15 cellular contexts compared by ENCODE assay signal in the genomic region with DNA sequence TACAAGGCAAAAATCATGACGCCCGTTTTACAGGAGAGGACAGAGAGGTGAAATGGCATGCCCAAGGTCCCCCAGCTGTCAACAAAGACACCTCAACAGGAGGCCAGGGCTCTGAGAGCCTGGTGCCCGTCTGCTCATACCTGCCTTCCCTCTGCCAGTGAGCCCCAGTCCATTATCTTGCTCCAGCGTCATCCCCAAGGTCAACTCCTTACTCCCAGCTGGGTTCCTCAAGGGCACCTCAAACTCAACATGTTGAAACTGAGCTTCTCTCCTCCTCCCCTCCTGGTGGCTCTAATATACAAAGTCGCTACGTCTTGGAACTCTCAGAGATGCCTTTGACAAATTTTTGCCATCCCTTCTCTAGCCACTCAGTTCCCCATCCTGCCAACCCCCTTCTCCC. TPM values are rescaled to one million over a fixed set of nuclear protein-coding genes. Genes with fewer than 3 reads are reported as not detected.
A peak's percentile ranks its signal among the peaks of the same experiment; 100 is the strongest.
DNase-seq lines count a peak whose midpoint lies in the region; ATAC-seq and TF ChIP-seq lines count a peak whose summit lies in the region.
"Had no signal": no experiment of that assay in that cellular context is flagged by ENCODE, and none has a peak within 500 bp of the region (broad histone marks: within the 10 kb centered on the region; RNA-seq: fewer than 3 reads in every experiment).

No MANE protein-coding gene starts in this region.

- TF ChIP-seq CTCF in left ventricle myocardium inferior (IDR thresholded peaks at IDR 0.05; ENCODE audit: borderline replicate concordance) (no peak), tibial nerve (IDR thresholded peaks at IDR 0.05) (no peak)

- peak overlapping the region; percentile 60 to 95 (median 79) for H3K4me3 ChIP-seq in skeletal muscle tissue (ENCODE audit: low read length in 3 of 3)
- H3K4me3 ChIP-seq in left ventricle myocardium inferior, result no peak overlapping the region
- no peak overlapping the region for H3K4me3 ChIP-seq in tibial nerve
- H3K4me3 ChIP-seq: thyroid gland had no signal

- no peak for TF ChIP-seq POLR2A in tibial nerve (IDR thresholded peaks at IDR 0.05)

- H3K27me3 ChIP-seq in skeletal muscle tissue (ENCODE audit: control insufficient read depth in 3 of 3, insufficient read depth in 3 of 3, low read length in 3 of 3) (no peaks in the 10 kb centered on the region), left ventricle myocardium inferior (ENCODE audit: low read depth) (no peaks in the 10 kb centered on the region), tibial nerve (no peaks in the 10 kb centered on the region)
- H3K27me3 ChIP-seq: heart left ventricle, thyroid gland had no signal

- peaks cover 56 to 70% (median 60%) of the 10 kb centered on the region in 3 donors for H3K4me1 ChIP-seq in skeletal muscle tissue (ENCODE audit: control insufficient read depth in 3 of 3, insufficient read depth in 3 of 3, low read length in 3 of 3)
- peaks cover 58% of the 10 kb centered on the region for H3K4me1 ChIP-seq in left ventricle myocardium inferior
- peaks cover 0 to 57% (median 44%) of the 10 kb centered on the region in 4 donors for H3K4me1 ChIP-seq in tibial nerve

- intact Hi-C loops in activated CD4-positive, alpha-beta T cell treated with anti-CD3 and anti-CD28 coated beads, Interleukin-2, amount 10 ng/mL, durations not matched to agents 24 days and 14 days (cut with micrococcal nuclease), result no loop called here
- intact Hi-C loops in activated CD4-positive, alpha-beta memory T cell treated with anti-CD3 and anti-CD28 coated beads for 36 hours (cut with micrococcal nuclease), result no loop called here
- intact Hi-C loops in left ventricle myocardium inferior (cut with micrococcal nuclease), result no loop called here

- H3K27ac ChIP-seq in skeletal muscle tissue (ENCODE audit: low read depth, low read length) (peak overlapping the region; percentile 21), left ventricle myocardium inferior (replicated peaks) (no peak overlapping the region), tibial nerve (no peak overlapping the region)
- H3K27ac ChIP-seq: epithelial cell of prostate, thyroid gland had no signal

- H3K27me3 Mint-ChIP-seq in activated CD4-positive, alpha-beta T cell treated with anti-CD3 and anti-CD28 coated beads, Interleukin-2, amount 10 ng/mL, durations not matched to agents 24 days and 14 days, result no peaks in the 10 kb centered on the region
- H3K27me3 Mint-ChIP-seq in activated CD4-positive, alpha-beta memory T cell treated with anti-CD3 and anti-CD28 coated beads for 36 hours, result no peaks in the 10 kb centered on the region
- H3K27me3 Mint-ChIP-seq in effector memory CD8-positive, alpha-beta T cell, result no peaks in the 10 kb centered on the region

- peak overlapping the region; percentile 4 to 61 (median 33) for H3K9ac ChIP-seq in skeletal muscle tissue (ENCODE audit: low read depth in 1 of 3, low read length in 3 of 3)

- ATAC-seq in effector memory CD8-positive, alpha-beta T cell (replicated peaks), result no peak
- ATAC-seq in HG03097 (IDR thresholded peaks at IDR 0.05; ENCODE audit: low FRiP score, unreplicated experiment), result no peak
- ATAC-seq: heart left ventricle, left cardiac atrium, Panc1 had no signal

- H3K4me3 Mint-ChIP-seq in activated CD4-positive, alpha-beta T cell treated with anti-CD3 and anti-CD28 coated beads, Interleukin-2, amount 10 ng/mL, durations not matched to agents 24 days and 14 days, result peak overlapping the region; percentile 87
- H3K4me3 Mint-ChIP-seq in activated CD4-positive, alpha-beta memory T cell treated with anti-CD3 and anti-CD28 coated beads for 36 hours, result peak overlapping the region; percentile 79
- peak overlapping the region; percentile 95 to 99 for H3K4me3 Mint-ChIP-seq in effector memory CD8-positive, alpha-beta T cell

- WGBS in tibial nerve, 2 donors, result 82 to 84% methylated on average over 6 of the region's 6 CpGs

- no peaks in the 10 kb centered on the region for H3K9me3 ChIP-seq in skeletal muscle tissue (ENCODE audit: control insufficient read depth in 3 of 3, low read length in 3 of 3)
- no peaks in the 10 kb centered on the region for H3K9me3 ChIP-seq in left ventricle myocardium inferior (replicated peaks)
- H3K9me3 ChIP-seq in tibial nerve, result no peaks in the 10 kb centered on the region
- H3K9me3 ChIP-seq: heart left ventricle, thyroid gland had no signal

- peaks cover 27% of the 10 kb centered on the region for H3K36me3 Mint-ChIP-seq in activated CD4-positive, alpha-beta T cell treated with anti-CD3 and anti-CD28 coated beads, Interleukin-2, amount 10 ng/mL, durations not matched to agents 24 days and 14 days (ENCODE audit: low read depth)
- peaks cover 14% of the 10 kb centered on the region for H3K36me3 Mint-ChIP-seq in activated CD4-positive, alpha-beta memory T cell treated with anti-CD3 and anti-CD28 coated beads for 36 hours
- peaks cover 95% of the 10 kb centered on the region for H3K36me3 Mint-ChIP-seq in effector memory CD8-positive, alpha-beta T cell (ENCODE audit: insufficient read depth)

- no peak for TF ChIP-seq EP300 in tibial nerve (IDR thresholded peaks at IDR 0.05)

- CTCF ChIA-PET in activated CD4-positive, alpha-beta memory T cell treated with anti-CD3 and anti-CD28 coated beads for 36 hours (lab: Charles Lee), result interaction anchor here (0.6 to 5.3 kb wide), 13 partner anchors 8 to 393 kb away, joined by 3 to 38 read pairs (median 4); a partner anchor contains a TSS

- peaks cover 64% of the 10 kb centered on the region for H3K4me1 Mint-ChIP-seq in activated CD4-positive, alpha-beta T cell treated with anti-CD3 and anti-CD28 coated beads, Interleukin-2, amount 10 ng/mL, durations not matched to agents 24 days and 14 days
- peaks cover 78% of the 10 kb centered on the region for H3K4me1 Mint-ChIP-seq in activated CD4-positive, alpha-beta memory T cell treated with anti-CD3 and anti-CD28 coated beads for 36 hours (ENCODE audit: low read depth)
- peaks cover 60 to 64% of the 10 kb centered on the region in 2 donors for H3K4me1 Mint-ChIP-seq in effector memory CD8-positive, alpha-beta T cell (ENCODE audit: low read depth in 2 of 2)

- H3K9me3 Mint-ChIP-seq in activated CD4-positive, alpha-beta T cell treated with anti-CD3 and anti-CD28 coated beads, Interleukin-2, amount 10 ng/mL, durations not matched to agents 24 days and 14 days, result no peaks in the 10 kb centered on the region
- H3K9me3 Mint-ChIP-seq in activated CD4-positive, alpha-beta memory T cell treated with anti-CD3 and anti-CD28 coated beads for 36 hours, result no peaks in the 10 kb centered on the region
- H3K9me3 Mint-ChIP-seq in effector memory CD8-positive, alpha-beta T cell, result no peaks in the 10 kb centered on the region

- H3K36me3 ChIP-seq in skeletal muscle tissue (ENCODE audit: control insufficient read depth in 3 of 3, insufficient read depth in 3 of 3, low read length in 3 of 3) (peaks cover 23 to 36% (median 28%) of the 10 kb centered on the region in 3 donors), left ventricle myocardium inferior (peaks cover 15% of the 10 kb centered on the region), tibial nerve (peaks cover 0 to 37% (median 6%) of the 10 kb centered on the region in 3 donors)

- POLR2A ChIA-PET in activated CD4-positive, alpha-beta memory T cell treated with anti-CD3 and anti-CD28 coated beads for 36 hours (lab: Charles Lee), result interaction anchor here (0.7 to 2.9 kb wide), 6 partner anchors 9 to 393 kb away, joined by 3 to 20 read pairs (median 4); a partner anchor contains a TSS

- H3K27ac Mint-ChIP-seq in activated CD4-positive, alpha-beta T cell treated with anti-CD3 and anti-CD28 coated beads, Interleukin-2, amount 10 ng/mL, durations not matched to agents 24 days and 14 days, result peak overlapping the region; percentile 96
- peak overlapping the region; percentile 97 for H3K27ac Mint-ChIP-seq in activated CD4-positive, alpha-beta memory T cell treated with anti-CD3 and anti-CD28 coated beads for 36 hours
- peak overlapping the region; percentile 99 to 100 for H3K27ac Mint-ChIP-seq in effector memory CD8-positive, alpha-beta T cell

- peak; percentile 66 for DNase-seq in activated CD4-positive, alpha-beta T cell treated with anti-CD3 and anti-CD28 coated beads, Interleukin-2, amount 10 ng/mL, durations not matched to agents 24 days and 14 days
- DNase-seq in activated CD4-positive, alpha-beta T cell treated with anti-CD3 and anti-CD28 coated beads, Interleukin-2, amount 50 U/mL, for 48 hours, result no peak
- no peak for DNase-seq in activated CD4-positive, alpha-beta memory T cell treated with anti-CD3 and anti-CD28 coated beads for 36 hours
- DNase-seq in effector memory CD8-positive, alpha-beta T cell, result no peak
- DNase-seq in left ventricle myocardium inferior, result no peak
- no peak for DNase-seq in tibial nerve (ENCODE audit: low spot score in 2 of 2)
- DNase-seq: left cardiac atrium, NCI-H1105 treated with DMSO at 0.1 percent for 48 hours, NCI-H446, thyroid gland had no signal

RNA-seq across cellular contexts. Expression of a gene that starts 3.2 kb away (rescaled TPM):
- 19.3 and 21.6 TPM in 2 replicates for total RNA-seq in activated CD4-positive, alpha-beta T cell treated with anti-CD3 and anti-CD28 coated beads, Interleukin-2, amount 10 ng/mL, durations not matched to agents 24 days and 14 days
- total RNA-seq in activated CD4-positive, alpha-beta memory T cell treated with anti-CD3 and anti-CD28 coated beads for 36 hours, result 10 to 100 TPM; 55.9 to 57.3 TPM
- 190 TPM for total RNA-seq in skeletal muscle tissue
- 52.3 TPM for total RNA-seq in left ventricle myocardium inferior
- 100 to 1,000 TPM in 2 of 4 donors, 10 to 100 TPM in 2; 52.5 to 120 (median 97.9) TPM for total RNA-seq in tibial nerve

RNA-seq across cellular contexts. Expression of a gene that starts 8.9 kb away (rescaled TPM):
- 34.4 and 34.8 TPM in 2 replicates for total RNA-seq in activated CD4-positive, alpha-beta T cell treated with anti-CD3 and anti-CD28 coated beads, Interleukin-2, amount 10 ng/mL, durations not matched to agents 24 days and 14 days
- total RNA-seq in activated CD4-positive, alpha-beta memory T cell treated with anti-CD3 and anti-CD28 coated beads for 36 hours, result 10 to 100 TPM; 31.5 to 32.4 TPM
- total RNA-seq in skeletal muscle tissue (16.2 TPM), left ventricle myocardium inferior (12.9 TPM), tibial nerve (10 to 100 TPM; 18.6 to 24.3 (median 23.5) TPM)

RNA-seq across cellular contexts. Expression of a gene that starts 16.1 kb away (rescaled TPM):
- total RNA-seq in activated CD4-positive, alpha-beta T cell treated with anti-CD3 and anti-CD28 coated beads, Interleukin-2, amount 10 ng/mL, durations not matched to agents 24 days and 14 days, result 47.4 and 47.7 TPM in 2 replicates
- 10 to 100 TPM; 51.2 to 54.0 TPM for total RNA-seq in activated CD4-positive, alpha-beta memory T cell treated with anti-CD3 and anti-CD28 coated beads for 36 hours
- total RNA-seq in skeletal muscle tissue (12.5 TPM), left ventricle myocardium inferior (46.5 TPM), tibial nerve (10 to 100 TPM in 3 of 4 donors, 1 to 10 TPM in 1; 9.0 to 19.8 (median 15.6) TPM)

RNA-seq across cellular contexts. Expression of a gene that starts 17.9 kb away (rescaled TPM):
- 50.4 and 60.5 TPM in 2 replicates for total RNA-seq in activated CD4-positive, alpha-beta T cell treated with anti-CD3 and anti-CD28 coated beads, Interleukin-2, amount 10 ng/mL, durations not matched to agents 24 days and 14 days
- total RNA-seq in activated CD4-positive, alpha-beta memory T cell treated with anti-CD3 and anti-CD28 coated beads for 36 hours, result 10 to 100 TPM; 43.4 to 46.5 TPM
- total RNA-seq in skeletal muscle tissue (36.0 TPM), left ventricle myocardium inferior (43.0 TPM), tibial nerve (100 to 1,000 TPM in 2 of 4 donors, 10 to 100 TPM in 2; 82.9 to 168 (median 101) TPM)

RNA-seq across cellular contexts. Expression of a gene that starts 21.8 kb away (rescaled TPM):
- 179 and 181 TPM in 2 replicates for total RNA-seq in activated CD4-positive, alpha-beta T cell treated with anti-CD3 and anti-CD28 coated beads, Interleukin-2, amount 10 ng/mL, durations not matched to agents 24 days and 14 days
- total RNA-seq in activated CD4-positive, alpha-beta memory T cell treated with anti-CD3 and anti-CD28 coated beads for 36 hours, result 100 to 1,000 TPM; 197 to 205 TPM
- 31.8 TPM for total RNA-seq in skeletal muscle tissue
- 17.8 TPM for total RNA-seq in left ventricle myocardium inferior
- total RNA-seq in tibial nerve, result 10 to 100 TPM; 35.2 to 40.5 (median 37.3) TPM

Comparison
In these comparisons a context has a peak if more than half of its experiments do, and no peak if none do; other contexts are left out.
1. H3K4me3 ChIP-seq: peak in skeletal muscle tissue (3 of 3); none in left ventricle myocardium inferior (single experiment) and tibial nerve (0 of 4).
2. Peak in every context shown above with its lines, with median percentiles within 50 percentile points of each other: H3K27ac Mint-ChIP-seq and H3K4me3 Mint-ChIP-seq.